10 cellular contexts compared by ENCODE assay signal in genomic region chr2:233915133-233915532, GRCh38. TPM values are rescaled to one million over a fixed set of nuclear protein-coding genes. Genes with fewer than 3 reads are reported as not detected.
A peak's percentile ranks its signal among the peaks of the same experiment; 100 is the strongest.
DNase-seq lines count a peak whose midpoint lies in the region; ATAC-seq and TF ChIP-seq lines count a peak whose summit lies in the region.
"Had no signal": no experiment of that assay in that cellular context is flagged by ENCODE, and none has a peak within 500 bp of the region (broad histone marks: within the 10 kb centered on the region; RNA-seq: fewer than 3 reads in every experiment).

No MANE protein-coding gene starts in this region.

- DNase-seq in COLO829 (ENCODE audit: low spot score) (peak; percentile 41), HFFc6 (no peak), RWPE2 (ENCODE audit: low spot score) (no peak), iPS-NIHi11 (ENCODE audit: low spot score) (peak; percentile 37), activated T-cell treated with anti-CD3 and anti-CD28 coated beads for 4 hours (no peak)
- DNase-seq in effector CD8-positive, alpha-beta T cell (lab: John Stamatoyannopoulos, UW), result no peak
- DNase-seq: activated naive CD4-positive, alpha-beta T cell treated with anti-CD3 and anti-CD28 coated beads for 36 hours; NCI-H2081 treated with DMSO at 0.1 percent for 48 hours had no signal

- H3K36me3 ChIP-seq in RWPE2 (ENCODE audit: low read depth), result no peaks in the 10 kb centered on the region

- no peak overlapping the region for H3K27ac ChIP-seq in RWPE2 (ENCODE audit: poor library complexity, severe bottlenecking)

- H3K4me3 ChIP-seq in RWPE2 (ENCODE audit: severe bottlenecking), result no peak overlapping the region

- TF ChIP-seq CTCF in HFFc6 (IDR thresholded peaks at IDR 0.05), result peak; percentile 37
- peak; percentile 49 for TF ChIP-seq CTCF in RWPE2 (IDR thresholded peaks at IDR 0.05; ENCODE audit: poor library complexity, severe bottlenecking)

- H3K36me3 Mint-ChIP-seq in HFFc6 (ENCODE audit: low read depth), result no peaks in the 10 kb centered on the region

- no peak for ATAC-seq in RWPE2 (ENCODE audit: low read depth)
- ATAC-seq in HG03469 (IDR thresholded peaks at IDR 0.05; ENCODE audit: unreplicated experiment), result no peak
- ATAC-seq in GM18870 (IDR thresholded peaks at IDR 0.05; ENCODE audit: unreplicated experiment), result no peak

- H3K27me3 Mint-ChIP-seq in HFFc6 (ENCODE audit: insufficient read depth), result peaks cover 5% of the 10 kb centered on the region

- peaks cover 6% of the 10 kb centered on the region for H3K4me1 Mint-ChIP-seq in HFFc6 (ENCODE audit: low read depth)

- no peak overlapping the region for H3K27ac Mint-ChIP-seq in HFFc6
- H3K27ac Mint-ChIP-seq: activated naive CD4-positive, alpha-beta T cell treated with anti-CD3 and anti-CD28 coated beads for 36 hours had no signal

- H3K9me3 Mint-ChIP-seq in HFFc6, result no peaks in the 10 kb centered on the region; the same call in 1 of the 2 replicates
- H3K9me3 Mint-ChIP-seq: activated naive CD4-positive, alpha-beta T cell treated with anti-CD3 and anti-CD28 coated beads for 36 hours had no signal

- no peaks in the 10 kb centered on the region for H3K4me1 ChIP-seq in RWPE2 (ENCODE audit: insufficient read depth, poor library complexity, severe bottlenecking)

- no peaks in the 10 kb centered on the region for H3K27me3 ChIP-seq in RWPE2 (ENCODE audit: insufficient read depth, poor library complexity, severe bottlenecking)

- H3K9me3 ChIP-seq in RWPE2 (ENCODE audit: severe bottlenecking), result no peaks in the 10 kb centered on the region

- no peak overlapping the region for H3K4me3 Mint-ChIP-seq in HFFc6
- H3K4me3 Mint-ChIP-seq: activated naive CD4-positive, alpha-beta T cell treated with anti-CD3 and anti-CD28 coated beads for 36 hours had no signal

RNA-seq across cellular contexts. Expression of gene TRPM8, which starts 2.0 kb away (rescaled TPM):
- not detected for total RNA-seq in HFFc6 (2021; fragmentation: NEBNext Ultra II Directional; extraction: Animal tissue kit (Norgen Biotek cat#: 25700))
- total RNA-seq: activated naive CD4-positive, alpha-beta T cell treated with anti-CD3 and anti-CD28 coated beads for 36 hours had no signal

Comparison
In these comparisons a context has a peak if more than half of its experiments do, and no peak if none do; other contexts are left out.
1. DNase-seq: peak in COLO829 (single experiment) and iPS-NIHi11 (single experiment); none in HFFc6 (single experiment), RWPE2 (single experiment), activated T-cell treated with anti-CD3 and anti-CD28 coated beads for 4 hours (single experiment) and effector CD8-positive, alpha-beta T cell (single experiment).